8 cellular contexts compared by ENCODE assay signal in the genomic region with DNA sequence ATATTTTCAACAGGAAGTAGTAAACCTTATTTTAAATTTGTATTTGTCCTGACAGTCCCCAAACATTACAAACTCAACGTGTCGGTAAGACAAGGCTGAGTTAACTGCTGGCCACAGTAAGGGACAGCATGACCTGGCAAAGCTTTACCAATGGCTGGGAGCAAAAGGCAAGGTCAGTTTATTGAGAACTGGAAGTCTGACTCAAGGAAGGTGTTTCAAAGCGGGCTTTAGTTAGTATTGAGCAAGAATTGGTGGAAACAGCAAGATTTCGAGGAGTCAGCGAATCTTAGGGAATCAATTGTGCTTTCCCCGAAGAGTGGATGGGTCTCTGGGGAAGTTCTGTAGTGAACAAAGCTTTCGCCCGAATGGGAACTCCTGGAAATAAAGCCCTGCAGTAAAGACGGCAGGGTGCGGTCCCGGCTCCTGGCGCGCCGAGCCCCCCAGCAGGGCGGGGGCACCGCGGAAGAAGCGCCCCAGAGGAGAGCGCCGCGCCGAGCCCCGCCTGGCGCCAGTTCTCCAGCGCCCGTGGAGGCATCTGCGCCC. TPM values are rescaled to one million over a fixed set of nuclear protein-coding genes. Genes with fewer than 3 reads are reported as not detected.
A peak's percentile ranks its signal among the peaks of the same experiment; 100 is the strongest.
DNase-seq lines count a peak whose midpoint lies in the region; ATAC-seq, FAIRE-seq and TF ChIP-seq lines count a peak whose summit lies in the region.

No MANE protein-coding gene starts in this region.

- TF ChIP-seq RAD21 in HepG2 (CRISPR knock-in tag; IDR thresholded peaks at IDR 0.05) = no peak

- peak overlapping the region; percentile 88 for H2AFZ ChIP-seq in mammary epithelial cell (ENCODE audit: low read depth, low read length)
- no peak overlapping the region for H2AFZ ChIP-seq in HepG2 (ENCODE audit: low read length)

- POLR2A ChIA-PET in Caco-2 (lab: Charles Lee) = interaction anchor here (1.6 to 1.8 kb wide), 2 partner anchors 11 to 60 kb away, joined by 6 to 14 read pairs; partner anchors contain the start of gene NAPB
- POLR2A ChIA-PET in HepG2 (lab: Yijun Ruan, JAX) = interaction anchor here (0.6 to 4.6 kb wide), 14 partner anchors 9 to 783 kb away, joined by 3 to 145 read pairs (median 4); partner anchors contain the start of genes NAPB and NXT1

- H3K4me1 Mint-ChIP-seq in Caco-2 (ENCODE audit: low read depth, unreplicated experiment) = peaks cover 24% of the 10 kb centered on the region

- in situ Hi-C loops in mammary epithelial cell (cut with MboI; ENCODE audit: low sequenced_read_pairs in 2 of 2) = no loop called here
- in situ Hi-C loops in HepG2 (cut with HindIII; ENCODE audit: extremely low pct_ligation_motif_present, low pct_unique_long_range_greater_than_20kb) = no loop called here

- no peaks in the 10 kb centered on the region for H3K27me3 Mint-ChIP-seq in Caco-2 (ENCODE audit: insufficient read depth, unreplicated experiment)

- FAIRE-seq in HepG2 (lab: Jason Lieb, UNC) = peak; percentile 75

- peak overlapping the region; percentile 85 for H3K4me3 ChIP-seq in Caco-2 (ENCODE audit: low read depth, low read length)
- peak overlapping the region; percentile 63 to 85 (median 69) for H3K4me3 ChIP-seq in mammary epithelial cell (replicated peaks in 1 of 3; ENCODE audit: insufficient read depth in 1 of 3, low read depth in 2 of 3, low read length in 3 of 3)
- H3K4me3 ChIP-seq in HepG2 (replicated peaks in 1 of 3; ENCODE audit: insufficient read depth in 1 of 3, low read depth in 2 of 3, low read length in 3 of 3) = peak overlapping the region; percentile 69 to 87 (median 82)
- peak overlapping the region; percentile 92 for H3K4me3 ChIP-seq in thoracic aorta

- no peak for TF ChIP-seq POLR2A in HepG2 (IDR thresholded peaks at IDR 0.05; ENCODE audit: insufficient read depth in 1 of 2, low read depth in 2 of 2, low read length in 2 of 2)

- H3K27me3 ChIP-seq in Caco-2 (replicated peaks; ENCODE audit: control insufficient read depth, insufficient read depth, low read length) (no peaks in the 10 kb centered on the region), mammary epithelial cell (ENCODE audit: insufficient read depth, low read length) (no peaks in the 10 kb centered on the region), HepG2 (ENCODE audit: control insufficient read depth in 1 of 2, insufficient read depth in 2 of 2, low read length in 2 of 2) (no peaks in the 10 kb centered on the region; a peak in 1 of 5 replicates), thoracic aorta (replicated peaks; ENCODE audit: insufficient read depth) (no peaks in the 10 kb centered on the region)

- BruUV-seq in Caco-2 (replicated peaks; lab: Mats Ljungman, UMichigan) (no TSS peak), mammary epithelial cell (replicated peaks; lab: Mats Ljungman, UMichigan) (TSS peak; percentile 53), HepG2 (replicated peaks; lab: Mats Ljungman, UMichigan) (no TSS peak)

- H4K20me1 ChIP-seq in mammary epithelial cell (ENCODE audit: insufficient read depth, low read length) (peaks cover 5% of the 10 kb centered on the region), HepG2 (ENCODE audit: insufficient read depth, low read length) (peaks cover 9% of the 10 kb centered on the region; the same call in 1 of the 2 replicates)

- H3K4me1 ChIP-seq in Caco-2 (peaks cover 23% of the 10 kb centered on the region; the same call in 1 of the 2 replicates), mammary epithelial cell (ENCODE audit: insufficient read depth, low read length) (peaks cover 32% of the 10 kb centered on the region), HepG2 (ENCODE audit: insufficient read depth, low read length) (peaks cover 58% of the 10 kb centered on the region), thoracic aorta (ENCODE audit: control insufficient read depth in 1 of 2, low read depth in 2 of 2) (peaks cover 18 to 47% of the 10 kb centered on the region in 2 donors)

- intact Hi-C loops in Caco-2 (cut with micrococcal nuclease; ENCODE audit: unreplicated experiment) (loop anchor here (5.0 kb wide), 1 partner anchor 61 kb away; the partner anchor contains the start of gene NAPB), mammary epithelial cell (cut with micrococcal nuclease) (no loop called here), HepG2 (cut with micrococcal nuclease; ENCODE audit: unreplicated experiment) (loop anchor here (5.0 kb wide), 1 partner anchor 246 kb away; the partner anchor contains the start of gene CST9)

- peak overlapping the region; percentile 98 for H3K27ac Mint-ChIP-seq in Caco-2 (ENCODE audit: unreplicated experiment)

- CTCF ChIA-PET in Caco-2 (lab: Charles Lee) (interaction anchor here (1.3 kb wide), 1 partner anchor 11 kb away, joined by 4 read pairs; no protein-coding TSS in a partner anchor), mammary epithelial cell (lab: Charles Lee; ENCODE audit: low non-redundant PET) (interaction anchor here (0.6 kb wide), 1 partner anchor 970 kb away, joined by 4 read pairs; no protein-coding TSS in a partner anchor), HepG2 (lab: Yijun Ruan, JAX; ENCODE audit: low intra/inter-chr PET ratio, low total read pairs) (no interaction called here)

- H3K79me2 ChIP-seq in mammary epithelial cell (ENCODE audit: insufficient read depth, low read length) (peaks cover 43% of the 10 kb centered on the region), HepG2 (ENCODE audit: insufficient read depth, low read length) (peaks cover 40% of the 10 kb centered on the region)

- H3K36me3 ChIP-seq in Caco-2 (ENCODE audit: control insufficient read depth, insufficient read depth, low read length) = peaks cover 2% of the 10 kb centered on the region
- H3K36me3 ChIP-seq in mammary epithelial cell (ENCODE audit: insufficient read depth, low read length) = peaks cover 2% of the 10 kb centered on the region
- peaks cover 15 to 19% of the 10 kb centered on the region in 2 experiments; a peak in 4 of 5 replicates for H3K36me3 ChIP-seq in HepG2 (replicated peaks in 1 of 2; ENCODE audit: control insufficient read depth in 1 of 2, insufficient read depth in 2 of 2, low read length in 2 of 2)
- H3K36me3 ChIP-seq in thoracic aorta = peaks cover 11% of the 10 kb centered on the region

- H3K4me2 ChIP-seq in mammary epithelial cell (ENCODE audit: insufficient read depth, low read depth, low read length) (peak overlapping the region; percentile 82), HepG2 (ENCODE audit: low read depth, low read length) (peak overlapping the region; percentile 92)

- WGBS in mammary epithelial cell (ENCODE audit: low coverage, missing lambda C conversion rate) = 7% methylated on average over 6 of the region's 27 CpGs
- 2% methylated on average over 25 of the region's 27 CpGs for WGBS in HepG2 (ENCODE audit: low lambda C conversion rate)

- TF ChIP-seq EP300 in HepG2 (IDR thresholded peaks at IDR 0.05; ENCODE audit: low read depth in 2 of 2, low read length in 2 of 2) = no peak
- no peak for TF ChIP-seq EP300 in HepG2 (CRISPR knock-in tag; IDR thresholded peaks at IDR 0.05; ENCODE audit: borderline replicate concordance)

- H3K27ac ChIP-seq in mammary epithelial cell (ENCODE audit: insufficient read depth, low read depth, low read length) (peak overlapping the region; percentile 84), HepG2 (ENCODE audit: extremely low read length, insufficient read depth, low read length) (peak overlapping the region; percentile 93), thoracic aorta (peak overlapping the region; percentile 98 to 99)

- H3K4me3 Mint-ChIP-seq in Caco-2 (ENCODE audit: unreplicated experiment) = peak overlapping the region; percentile 71

- no peaks in the 10 kb centered on the region for H3K9me3 Mint-ChIP-seq in Caco-2 (ENCODE audit: unreplicated experiment)

- no peak for TF ChIP-seq CTCF in Caco-2 (IDR thresholded peaks at IDR 0.05; ENCODE audit: insufficient read depth in 1 of 2, low read depth in 1 of 2, low read length in 1 of 2, severe bottlenecking in 1 of 2, unreplicated experiment in 1 of 2)
- TF ChIP-seq CTCF in mammary epithelial cell (conservative IDR thresholded peaks at IDR 0.05 in 1 of 2, IDR thresholded peaks at IDR 0.05 in 1 of 2; ENCODE audit: extremely low read depth in 1 of 2, insufficient read depth in 1 of 2, low read depth in 1 of 2, low read length in 2 of 2) = no peak
- TF ChIP-seq CTCF in HepG2 (CRISPR knock-in tag; IDR thresholded peaks at IDR 0.05) = no peak
- TF ChIP-seq CTCF in thoracic aorta (IDR thresholded peaks at IDR 0.05) = no peak

- no peaks in the 10 kb centered on the region for H3K9me3 ChIP-seq in Caco-2
- no peaks in the 10 kb centered on the region for H3K9me3 ChIP-seq in mammary epithelial cell (replicated peaks; ENCODE audit: insufficient read depth, low read length)
- no peaks in the 10 kb centered on the region for H3K9me3 ChIP-seq in HepG2 (ENCODE audit: low read length)
- no peaks in the 10 kb centered on the region for H3K9me3 ChIP-seq in thoracic aorta

- no peak for ATAC-seq in HepG2
- peak; percentile 0 for ATAC-seq in thoracic aorta (ENCODE audit: insufficient number of reproducible peaks, low FRiP score, low read depth)
- ATAC-seq in HG02763 (IDR thresholded peaks at IDR 0.05; ENCODE audit: unreplicated experiment) = no peak

- peaks cover 53% of the 10 kb centered on the region for H3K36me3 Mint-ChIP-seq in Caco-2 (ENCODE audit: insufficient read depth, unreplicated experiment)

- DNase-seq in Caco-2 = no peak
- peak; percentile 57 for DNase-seq in M059J (ENCODE audit: low read depth)
- DNase-seq in mammary epithelial cell = no peak
- peak; percentile 74 for DNase-seq in HepG2 (ENCODE audit: low spot score)
- no peak for DNase-seq in thoracic aorta (ENCODE audit: low spot score)
- DNase-seq in iPS-NIHi11 (ENCODE audit: low spot score) = no peak
- DNase-seq in NCI-H128 (lab: John Stamatoyannopoulos, UW; ENCODE audit: unreplicated experiment) = no peak

- H3K9ac ChIP-seq in mammary epithelial cell (ENCODE audit: insufficient read depth, low read length) (peak overlapping the region; percentile 76), HepG2 (ENCODE audit: insufficient read depth, low read depth, low read length) (peak overlapping the region; percentile 96)

- dilution Hi-C loops in mammary epithelial cell (cut with HindIII; ENCODE audit: low sequenced_read_pairs) = no loop called here

RNA-seq across cellular contexts. Expression of gene GZF1, which starts 0.8 kb away (rescaled TPM):
- total RNA-seq in Caco-2 (2022) (18.4 and 20.6 TPM in 2 replicates), mammary epithelial cell (10 to 100 TPM; 13.2 to 15.8 TPM), HepG2 (2016; rRNA removed; fragmentation: Illumina TruSeq; extraction: Trizol) (26.0 and 26.4 TPM in 2 replicates), thoracic aorta (10 to 100 TPM; 14.5 to 18.9 TPM)
- total RNA-seq in M059J (2014; rRNA removed; shearing (Covaris generic)) = 16.6 and 23.9 TPM in 2 replicates
- polyA plus RNA-seq in mammary epithelial cell (11.5 TPM), HepG2 (2011; rRNA removed) (16.9 and 21.9 TPM in 2 replicates)
- polyA minus RNA-seq in mammary epithelial cell = 2.6 TPM
- 1.9 and 2.6 TPM in 2 replicates for total RNA-seq in HepG2 (2016; cell fraction: cytosol; rRNA removed; fragmentation: Illumina TruSeq; extraction: Trizol; ENCODE audit: low read depth)
- total RNA-seq in HepG2 (2016; cell fraction: insoluble cytoplasmic fraction; rRNA removed; fragmentation: Illumina TruSeq; extraction: Trizol) = 22.9 and 24.5 TPM in 2 replicates
- 8.6 and 9.9 TPM in 2 replicates for total RNA-seq in HepG2 (2016; cell fraction: membrane; rRNA removed; fragmentation: Illumina TruSeq; extraction: Trizol)
- total RNA-seq in HepG2 (2016; cell fraction: nucleus; rRNA removed; fragmentation: Illumina TruSeq; extraction: Trizol) = 19.0 and 22.5 TPM in 2 replicates
- 9.4 and 15.6 TPM in 2 replicates for polyA plus RNA-seq in HepG2 (2011; cell fraction: cytosol; rRNA removed)
- polyA plus RNA-seq in HepG2 (2011; cell fraction: nucleus; rRNA removed) = 66.6 and 67.6 TPM in 2 replicates
- polyA plus RNA-seq in HepG2 (2012) = 9.0 and 9.7 TPM in 2 replicates
- polyA plus RNA-seq in HepG2 (2016; cell fraction: cytosol; fragmentation: Illumina TruSeq; extraction: Trizol; ENCODE audit: low read depth) = 0.93 and 1.7 TPM in 2 replicates
- polyA plus RNA-seq in HepG2 (2016; cell fraction: insoluble cytoplasmic fraction; fragmentation: Illumina TruSeq; extraction: Trizol; ENCODE audit: low read depth) = 14.6 and 15.6 TPM in 2 replicates
- polyA plus RNA-seq in HepG2 (2016; cell fraction: membrane; fragmentation: Illumina TruSeq; extraction: Trizol; ENCODE audit: low read depth) = 3.4 and 4.4 TPM in 2 replicates
- 27.5 and 33.7 TPM in 2 replicates for polyA plus RNA-seq in HepG2 (2016; cell fraction: nucleus; fragmentation: Illumina TruSeq; extraction: Trizol; ENCODE audit: insufficient read depth, low read depth)
- 48.6 and 69.0 TPM in 2 replicates for polyA minus RNA-seq in HepG2 (2011; rRNA and poly(A)+ RNA removed; ENCODE audit: low replicate concordance)
- 17.5 and 22.3 TPM in 2 replicates for polyA minus RNA-seq in HepG2 (2011; cell fraction: cytosol; rRNA and poly(A)+ RNA removed)
- 37.7 and 38.0 TPM in 2 replicates for polyA minus RNA-seq in HepG2 (2011; cell fraction: nucleus; rRNA and poly(A)+ RNA removed)

RNA-seq across cellular contexts. Expression of gene NXT1, which starts 10.6 kb away (rescaled TPM):
- 33.6 and 34.1 TPM in 2 replicates for total RNA-seq in Caco-2 (2022)
- total RNA-seq in M059J (2014; rRNA removed; shearing (Covaris generic)) = 123 and 140 TPM in 2 replicates
- total RNA-seq in mammary epithelial cell = 10 to 100 TPM; 22.0 to 28.5 TPM
- 39.2 TPM for polyA plus RNA-seq in mammary epithelial cell
- polyA minus RNA-seq in mammary epithelial cell = 12.5 TPM
- 65.9 and 69.7 TPM in 2 replicates for total RNA-seq in HepG2 (2016; rRNA removed; fragmentation: Illumina TruSeq; extraction: Trizol)
- 33.9 and 44.3 TPM in 2 replicates for total RNA-seq in HepG2 (2016; cell fraction: cytosol; rRNA removed; fragmentation: Illumina TruSeq; extraction: Trizol; ENCODE audit: low read depth)
- 66.3 and 67.2 TPM in 2 replicates for total RNA-seq in HepG2 (2016; cell fraction: insoluble cytoplasmic fraction; rRNA removed; fragmentation: Illumina TruSeq; extraction: Trizol)
- 44.7 and 63.8 TPM in 2 replicates for total RNA-seq in HepG2 (2016; cell fraction: membrane; rRNA removed; fragmentation: Illumina TruSeq; extraction: Trizol)
- total RNA-seq in HepG2 (2016; cell fraction: nucleus; rRNA removed; fragmentation: Illumina TruSeq; extraction: Trizol) = 24.4 and 28.0 TPM in 2 replicates
- polyA plus RNA-seq in HepG2 (2011; rRNA removed) = 35.6 and 40.8 TPM in 2 replicates
- polyA plus RNA-seq in HepG2 (2011; cell fraction: cytosol; rRNA removed) = 43.8 and 47.5 TPM in 2 replicates
- 14.7 and 15.8 TPM in 2 replicates for polyA plus RNA-seq in HepG2 (2011; cell fraction: nucleus; rRNA removed)
- polyA plus RNA-seq in HepG2 (2012) = 26.7 and 32.9 TPM in 2 replicates
- polyA plus RNA-seq in HepG2 (2016; cell fraction: cytosol; fragmentation: Illumina TruSeq; extraction: Trizol; ENCODE audit: low read depth) = 18.8 and 30.9 TPM in 2 replicates
- polyA plus RNA-seq in HepG2 (2016; cell fraction: insoluble cytoplasmic fraction; fragmentation: Illumina TruSeq; extraction: Trizol; ENCODE audit: low read depth) = 62.5 and 64.4 TPM in 2 replicates
- 26.0 and 39.0 TPM in 2 replicates for polyA plus RNA-seq in HepG2 (2016; cell fraction: membrane; fragmentation: Illumina TruSeq; extraction: Trizol; ENCODE audit: low read depth)
- 41.7 and 47.7 TPM in 2 replicates for polyA plus RNA-seq in HepG2 (2016; cell fraction: nucleus; fragmentation: Illumina TruSeq; extraction: Trizol; ENCODE audit: insufficient read depth, low read depth)
- polyA minus RNA-seq in HepG2 (2011; rRNA and poly(A)+ RNA removed; ENCODE audit: low replicate concordance) = 25.3 and 27.2 TPM in 2 replicates
- 11.5 and 13.4 TPM in 2 replicates for polyA minus RNA-seq in HepG2 (2011; cell fraction: cytosol; rRNA and poly(A)+ RNA removed)
- polyA minus RNA-seq in HepG2 (2011; cell fraction: nucleus; rRNA and poly(A)+ RNA removed) = 8.2 and 10.1 TPM in 2 replicates
- total RNA-seq in thoracic aorta = 10 to 100 TPM; 21.8 to 79.6 TPM

Comparison
In these comparisons a context has a peak if more than half of its experiments do, and no peak if none do; other contexts are left out.
1. DNase-seq: peak in M059J (single experiment) and HepG2 (single experiment); none in Caco-2 (0 of 2), mammary epithelial cell (single experiment), thoracic aorta (single experiment), iPS-NIHi11 (single experiment) and NCI-H128 (single experiment).
2. Peak in every context shown above with its lines, with median percentiles within 50 percentile points of each other: H3K4me3 ChIP-seq and H3K27ac ChIP-seq.